In the genomic region with DNA sequence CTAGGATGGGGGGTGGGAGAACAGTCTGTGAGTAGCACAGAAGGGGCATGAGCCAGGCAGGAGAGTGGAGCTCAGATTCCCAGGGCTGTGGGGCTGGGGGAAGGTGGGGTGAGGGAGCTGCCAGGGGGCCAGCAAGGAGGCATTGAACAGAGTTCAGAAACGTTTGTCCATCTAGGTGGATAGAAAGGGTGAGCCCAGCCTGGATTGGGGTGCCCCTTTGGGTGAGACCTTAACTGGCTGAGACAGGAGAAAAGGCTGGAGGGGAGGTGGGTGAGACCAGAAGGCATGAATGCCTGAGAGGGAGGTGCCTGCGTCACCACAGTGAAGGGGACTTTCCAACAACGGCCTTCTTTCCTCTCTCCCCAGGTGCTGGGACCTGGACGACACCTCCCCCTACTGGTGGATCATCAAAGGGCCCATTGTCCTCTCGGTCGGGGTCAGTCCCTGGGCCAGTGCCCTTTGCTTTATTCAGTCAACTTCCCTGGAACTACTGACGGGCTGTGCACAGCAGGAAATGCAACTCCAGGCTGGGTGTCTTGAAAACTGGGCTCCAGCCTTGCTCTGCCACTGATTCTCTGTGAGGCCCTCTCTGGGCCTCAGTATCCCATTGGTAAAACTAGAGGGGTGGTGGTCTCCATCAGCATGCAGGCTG, we compare ENCODE assay signal across 10 cellular contexts. TPM values are rescaled to one million over a fixed set of nuclear protein-coding genes. Genes with fewer than 3 reads are reported as not detected.
A peak's percentile ranks its signal among the peaks of the same experiment; 100 is the strongest.
DNase-seq lines count a peak whose midpoint lies in the region; ATAC-seq and TF ChIP-seq lines count a peak whose summit lies in the region.
"Had no signal": no experiment of that assay in that cellular context is flagged by ENCODE, and none has a peak within 500 bp of the region (broad histone marks: within the 10 kb centered on the region; RNA-seq: fewer than 3 reads in every experiment).

No MANE protein-coding gene starts in this region.

- H3K36me3 ChIP-seq in heart left ventricle: no peaks in the 10 kb centered on the region
- no peaks in the 10 kb centered on the region for H3K36me3 ChIP-seq in MG63

- TF ChIP-seq CTCF in heart left ventricle (IDR thresholded peaks at IDR 0.05): peak; percentile 68 to 85 (median 78)

- DNase-seq in AML-193 (lab: John Stamatoyannopoulos, UW): peak; percentile 19 to 29
- peak; percentile 92 for DNase-seq in NAMALWA (ENCODE audit: low spot score)
- DNase-seq in activated T-cell treated with anti-CD3 and anti-CD28 coated beads, Interleukin-2, amount 50 U/mL, for 24 hours: peak; percentile 38
- DNase-seq in heart left ventricle: peak in 3 of 5 donors; percentile 56 to 69 (median 60)
- peak; percentile 10 for DNase-seq in stimulated activated CD4-positive, alpha-beta T cell treated with anti-CD3 and anti-CD28 coated beads, Interleukin-12 subunit alpha, Interleukin-12 subunit beta, amount 100 ng/mL, for 4 hours
- no peak for DNase-seq in MG63

- no peak overlapping the region for H3K4me3 Mint-ChIP-seq in activated T-cell treated with anti-CD3 and anti-CD28 coated beads, Interleukin-2, amount 50 U/mL, for 24 hours

- H3K27me3 ChIP-seq in heart left ventricle (peaks cover 0 to 4% (median 0%) of the 10 kb centered on the region in 9 donors), MG63 (peaks cover 4% of the 10 kb centered on the region; the same call in 1 of the 2 replicates)

- no peak overlapping the region for H3K4me3 ChIP-seq in heart left ventricle
- no peak overlapping the region for H3K4me3 ChIP-seq in MG63
- H3K4me3 ChIP-seq: SK-N-MC had no signal

- no peak for TF ChIP-seq POLR2A in heart left ventricle (IDR thresholded peaks at IDR 0.05)

- no peaks in the 10 kb centered on the region for H3K36me3 Mint-ChIP-seq in activated T-cell treated with anti-CD3 and anti-CD28 coated beads, Interleukin-2, amount 50 U/mL, for 24 hours (ENCODE audit: low read depth)

- 12 to 25% (median 20%) methylated on average over 6 to 7 of the region's 7 CpGs for WGBS in heart left ventricle, 4 donors

- intact Hi-C loops in heart left ventricle (cut with DNase I): loop anchor here (1.0 to 5.0 kb wide), 8 partner anchors 32 to 658 kb away; no protein-coding TSS in a partner anchor

- H3K9me3 ChIP-seq in heart left ventricle (no peaks in the 10 kb centered on the region), MG63 (no peaks in the 10 kb centered on the region)

- peak; percentile 98 for ATAC-seq in GM18502 (IDR thresholded peaks at IDR 0.05; ENCODE audit: poor library complexity, unreplicated experiment)
- ATAC-seq in HG02678 (IDR thresholded peaks at IDR 0.05; ENCODE audit: unreplicated experiment): peak; percentile 96
- ATAC-seq in heart left ventricle: peak; percentile 62 to 85 (median 78)

- no peak overlapping the region for H3K27ac Mint-ChIP-seq in activated T-cell treated with anti-CD3 and anti-CD28 coated beads, Interleukin-2, amount 50 U/mL, for 24 hours

- H3K4me1 Mint-ChIP-seq in activated T-cell treated with anti-CD3 and anti-CD28 coated beads, Interleukin-2, amount 50 U/mL, for 24 hours (ENCODE audit: low read depth): no peaks in the 10 kb centered on the region

- no peak overlapping the region for H3K27ac ChIP-seq in heart left ventricle
- H3K27ac ChIP-seq: SK-N-MC had no signal

- peaks cover 0 to 19% (median 1%) of the 10 kb centered on the region in 12 donors for H3K4me1 ChIP-seq in heart left ventricle

- peaks cover 45% of the 10 kb centered on the region for H3K27me3 Mint-ChIP-seq in activated T-cell treated with anti-CD3 and anti-CD28 coated beads, Interleukin-2, amount 50 U/mL, for 24 hours

- no peaks in the 10 kb centered on the region for H3K9me3 Mint-ChIP-seq in activated T-cell treated with anti-CD3 and anti-CD28 coated beads, Interleukin-2, amount 50 U/mL, for 24 hours

RNA-seq across cellular contexts. Expression of gene GHRHR, which starts 11.0 kb away (rescaled TPM):
- not detected for total RNA-seq in heart left ventricle
- not detected for polyA plus RNA-seq in heart left ventricle
- not detected in 2 replicates for total RNA-seq in MG63 (2014; rRNA removed; shearing (Covaris generic); ENCODE audit: low replicate concordance)
- polyA plus RNA-seq: neural cell had no signal
